In the genomic region with DNA sequence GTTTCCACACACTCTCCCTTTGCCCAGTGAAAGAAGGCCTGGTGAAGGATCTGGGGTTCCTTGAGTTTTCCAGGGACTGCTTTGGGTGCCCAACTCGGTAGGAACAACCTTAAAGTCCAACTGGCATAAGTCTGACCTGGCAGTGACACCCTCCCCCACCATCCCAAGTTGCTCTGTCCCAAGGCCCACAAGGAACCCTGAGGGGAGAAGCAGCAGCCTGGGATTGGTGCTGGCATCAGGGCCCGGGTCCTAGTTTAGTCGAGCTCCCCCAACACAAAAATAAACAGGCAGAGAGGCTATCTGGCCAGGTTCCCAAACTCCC, we compare ENCODE assay signal across 8 cellular contexts. TPM values are rescaled to one million over a fixed set of nuclear protein-coding genes. Genes with fewer than 3 reads are reported as not detected.
DNase-seq lines count a peak whose midpoint lies in the region; ATAC-seq and TF ChIP-seq lines count a peak whose summit lies in the region.

No MANE protein-coding gene starts in this region.

- peaks cover 2% of the 10 kb centered on the region for H3K27me3 Mint-ChIP-seq in IgD-negative memory B cell
- no peaks in the 10 kb centered on the region for H3K27me3 Mint-ChIP-seq in central memory CD8-positive, alpha-beta T cell

- H3K4me3 Mint-ChIP-seq in IgD-negative memory B cell: peak overlapping the region; percentile 47 to 97 (median 94)
- H3K4me3 Mint-ChIP-seq in central memory CD8-positive, alpha-beta T cell: peak overlapping the region; percentile 93

- peak overlapping the region; percentile 84 for H3K4me3 ChIP-seq in AG04449 (ENCODE audit: low read depth, low read length)
- H3K4me3 ChIP-seq in muscle layer of duodenum (ENCODE audit: low read depth in 1 of 2, low read length in 2 of 2): peak overlapping the region; percentile 89 to 92

- H3K36me3 ChIP-seq in muscle layer of duodenum (ENCODE audit: control insufficient read depth in 1 of 2, insufficient read depth in 2 of 2, low read length in 2 of 2): peaks cover 11 to 12% of the 10 kb centered on the region in 2 donors

- ATAC-seq in central memory CD8-positive, alpha-beta T cell (replicated peaks; ENCODE audit: extremely low read depth, poor library complexity, severe bottlenecking): no peak
- ATAC-seq in GM19023 (IDR thresholded peaks at IDR 0.05; ENCODE audit: unreplicated experiment): no peak

- H3K4me1 ChIP-seq in muscle layer of duodenum (ENCODE audit: control insufficient read depth in 1 of 2, insufficient read depth in 2 of 2, low read length in 2 of 2): peaks cover 31 to 48% of the 10 kb centered on the region in 2 donors

- no peaks in the 10 kb centered on the region for H3K9me3 Mint-ChIP-seq in IgD-negative memory B cell
- no peaks in the 10 kb centered on the region for H3K9me3 Mint-ChIP-seq in central memory CD8-positive, alpha-beta T cell

- H3K27me3 ChIP-seq in muscle layer of duodenum (ENCODE audit: low read depth, low read length): no peaks in the 10 kb centered on the region

- peaks cover under 1% of the 10 kb centered on the region for H3K36me3 Mint-ChIP-seq in IgD-negative memory B cell
- peaks cover 35% of the 10 kb centered on the region for H3K36me3 Mint-ChIP-seq in central memory CD8-positive, alpha-beta T cell (ENCODE audit: insufficient read depth)

- no peaks in the 10 kb centered on the region for H3K9me3 ChIP-seq in muscle layer of duodenum (ENCODE audit: control insufficient read depth in 1 of 2, low read length in 2 of 2)

- CTCF ChIA-PET in AG04449 (lab: Yijun Ruan, JAX): interaction anchor here (0.9 to 6.4 kb wide), 11 partner anchors 8 to 174 kb away, joined by 3 to 48 read pairs (median 5); partner anchors contain the start of gene RHEBL1

- DNase-seq in AG04449 (ENCODE audit: low read depth, low spot score): no peak
- no peak for DNase-seq in central memory CD8-positive, alpha-beta T cell (ENCODE audit: low spot score in 2 of 2)
- DNase-seq in DMS 273 treated with DMSO at 0.1 percent for 48 hours (lab: John Stamatoyannopoulos, UW): no peak
- no peak for DNase-seq in caudate nucleus (lab: John Stamatoyannopoulos, UW)
- no peak for DNase-seq in activated effector memory CD4-positive, alpha-beta T cell treated with anti-CD3 and anti-CD28 coated beads, Interleukin-2, amount 50 U/mL, for 16 hours

- peaks cover 50 to 53% (median 51%) of the 10 kb centered on the region in 3 donors for H3K4me1 Mint-ChIP-seq in IgD-negative memory B cell
- peaks cover 61% of the 10 kb centered on the region for H3K4me1 Mint-ChIP-seq in central memory CD8-positive, alpha-beta T cell

- POLR2A ChIA-PET in AG04449 (lab: Yijun Ruan, JAX): interaction anchor here (1.1 to 2.0 kb wide), 3 partner anchors 11 to 72 kb away, joined by 3 to 8 read pairs (median 3); partner anchors contain the start of genes RHEBL1 and TUBA1B

- H3K27ac ChIP-seq in muscle layer of duodenum (ENCODE audit: low read length) (peak overlapping the region; percentile 94), caudate nucleus (ENCODE audit: low read depth, low read length) (no peak overlapping the region)

- TF ChIP-seq CTCF in AG04449 (IDR thresholded peaks at IDR 0.05; ENCODE audit: insufficient read depth, low read length, missing control alignments): no peak

- peak overlapping the region; percentile 30 to 98 (median 92) for H3K27ac Mint-ChIP-seq in IgD-negative memory B cell
- H3K27ac Mint-ChIP-seq in central memory CD8-positive, alpha-beta T cell (ENCODE audit: low read depth): peak overlapping the region; percentile 60

RNA-seq across cellular contexts. Expression of gene KMT2D, which starts 1.6 kb away (rescaled TPM):
- 19.7 TPM for polyA plus RNA-seq in IgD-negative memory B cell

RNA-seq across cellular contexts. Expression of gene RHEBL1, which starts 10.8 kb away (rescaled TPM):
- 3.2 TPM for polyA plus RNA-seq in IgD-negative memory B cell

RNA-seq across cellular contexts. Expression of gene DHH, which starts 35.6 kb away (rescaled TPM):
- polyA plus RNA-seq in IgD-negative memory B cell: not detected

RNA-seq across cellular contexts. Expression of gene PRKAG1, which starts 40.4 kb away (rescaled TPM):
- polyA plus RNA-seq in IgD-negative memory B cell: 45.6 TPM

RNA-seq across cellular contexts. Expression of gene LMBR1L, which starts 51.6 kb away (rescaled TPM):
- 37.3 TPM for polyA plus RNA-seq in IgD-negative memory B cell
